ENCODE assay signal across 8 cellular contexts in the genomic region with DNA sequence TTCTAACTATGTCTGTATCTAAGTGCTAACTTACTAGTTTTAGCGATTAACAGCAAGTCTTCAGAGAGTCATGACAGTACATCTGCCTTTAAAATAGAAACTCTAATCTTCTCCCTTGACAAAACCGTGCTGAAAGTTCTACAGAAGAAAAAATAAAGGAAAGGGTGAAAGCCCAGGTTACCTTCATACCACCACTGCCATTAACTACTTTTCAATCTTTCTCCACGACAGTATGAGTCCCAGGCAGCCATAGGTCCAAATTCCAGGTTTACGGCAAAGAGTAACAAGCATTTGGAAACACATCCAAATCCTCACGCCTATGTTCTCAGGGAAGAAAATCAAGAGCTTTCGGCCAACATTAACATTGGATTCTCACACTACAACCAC. TPM values are rescaled to one million over a fixed set of nuclear protein-coding genes. Genes with fewer than 3 reads are reported as not detected.
A peak's percentile ranks its signal among the peaks of the same experiment; 100 is the strongest.
DNase-seq lines count a peak whose midpoint lies in the region; ATAC-seq and TF ChIP-seq lines count a peak whose summit lies in the region.

No MANE protein-coding gene starts in this region.

- H3K4me1 Mint-ChIP-seq in CD4-positive, CD25-positive, alpha-beta regulatory T cell = peaks cover 0 to 25% (median 11%) of the 10 kb centered on the region in 4 donors
- peaks cover 20% of the 10 kb centered on the region for H3K4me1 Mint-ChIP-seq in dendritic cell treated with granulocyte-macrophage colony-stimulating factor and Interleukin-4, amounts not matched to agents 40 ng/mL and 50 ng/mL, for 4 days (ENCODE audit: low read depth)
- peaks cover 21% of the 10 kb centered on the region for H3K4me1 Mint-ChIP-seq in neural crest cell

- peaks cover 8% of the 10 kb centered on the region for H3K36me3 ChIP-seq in CD4-positive, CD25-positive, alpha-beta regulatory T cell (ENCODE audit: control insufficient read depth, insufficient read depth, low read length)
- H3K36me3 ChIP-seq in MG63 = peaks cover 37% of the 10 kb centered on the region

- no peaks in the 10 kb centered on the region for H3K27me3 ChIP-seq in CD4-positive, CD25-positive, alpha-beta regulatory T cell (ENCODE audit: control insufficient read depth, insufficient read depth, low read length)
- H3K27me3 ChIP-seq in MG63 = no peaks in the 10 kb centered on the region

- TF ChIP-seq CTCF in neural crest cell (conservative IDR thresholded peaks at IDR 0.05) = no peak

- peaks cover 0 to 1% (median 0%) of the 10 kb centered on the region in 7 donors for H3K9me3 Mint-ChIP-seq in CD4-positive, CD25-positive, alpha-beta regulatory T cell
- no peaks in the 10 kb centered on the region for H3K9me3 Mint-ChIP-seq in dendritic cell treated with granulocyte-macrophage colony-stimulating factor and Interleukin-4, amounts not matched to agents 40 ng/mL and 50 ng/mL, for 4 days
- no peaks in the 10 kb centered on the region for H3K9me3 Mint-ChIP-seq in neural crest cell

- DNase-seq in CD4-positive, CD25-positive, alpha-beta regulatory T cell = no peak
- DNase-seq in MG63 (no peak), neural crest cell (ENCODE audit: low read depth, low spot score) (no peak), ecto neural progenitor cell (ENCODE audit: low spot score) (no peak), germinal center (ENCODE audit: low spot score) (no peak)

- peaks cover 12% of the 10 kb centered on the region for H3K27me3 Mint-ChIP-seq in CD4-positive, CD25-positive, alpha-beta regulatory T cell
- no peaks in the 10 kb centered on the region for H3K27me3 Mint-ChIP-seq in dendritic cell treated with granulocyte-macrophage colony-stimulating factor and Interleukin-4, amounts not matched to agents 40 ng/mL and 50 ng/mL, for 4 days
- no peaks in the 10 kb centered on the region for H3K27me3 Mint-ChIP-seq in neural crest cell (ENCODE audit: low read depth)

- peak overlapping the region; percentile 94 to 100 (median 97) for H3K4me3 Mint-ChIP-seq in CD4-positive, CD25-positive, alpha-beta regulatory T cell
- peak overlapping the region; percentile 99 for H3K4me3 Mint-ChIP-seq in dendritic cell treated with granulocyte-macrophage colony-stimulating factor and Interleukin-4, amounts not matched to agents 40 ng/mL and 50 ng/mL, for 4 days
- peak overlapping the region; percentile 96 for H3K4me3 Mint-ChIP-seq in neural crest cell

- H3K9me3 ChIP-seq in CD4-positive, CD25-positive, alpha-beta regulatory T cell (ENCODE audit: control insufficient read depth in 2 of 2, low read length in 2 of 2) = no peaks in the 10 kb centered on the region
- H3K9me3 ChIP-seq in MG63 = peaks cover 5% of the 10 kb centered on the region; the same call in 1 of the 2 replicates

- peak overlapping the region; percentile 99 for H3K4me3 ChIP-seq in CD4-positive, CD25-positive, alpha-beta regulatory T cell (ENCODE audit: low read depth, low read length)
- peak overlapping the region; percentile 85 for H3K4me3 ChIP-seq in MG63

- intact Hi-C loops in dendritic cell treated with granulocyte-macrophage colony-stimulating factor and Interleukin-4, amounts not matched to agents 40 ng/mL and 50 ng/mL, for 4 days (cut with micrococcal nuclease) = loop anchor here (5.0 kb wide), 1 partner anchor 321 kb away; a partner anchor contains a TSS

- no peak for ATAC-seq in CD4-positive, CD25-positive, alpha-beta regulatory T cell (ENCODE audit: low read depth in 2 of 2)
- no peak for ATAC-seq in GM19351 (IDR thresholded peaks at IDR 0.05; ENCODE audit: unreplicated experiment)
- no peak for ATAC-seq in esophagus mucosa

- H3K4me1 ChIP-seq in CD4-positive, CD25-positive, alpha-beta regulatory T cell (ENCODE audit: control insufficient read depth, insufficient read depth, low read length, poor library complexity, severe bottlenecking) = peaks cover 16% of the 10 kb centered on the region

- peaks cover 4% of the 10 kb centered on the region for H3K36me3 Mint-ChIP-seq in CD4-positive, CD25-positive, alpha-beta regulatory T cell
- H3K36me3 Mint-ChIP-seq in dendritic cell treated with granulocyte-macrophage colony-stimulating factor and Interleukin-4, amounts not matched to agents 40 ng/mL and 50 ng/mL, for 4 days (ENCODE audit: low read depth) = peaks cover 26% of the 10 kb centered on the region
- peaks cover 3% of the 10 kb centered on the region for H3K36me3 Mint-ChIP-seq in neural crest cell (ENCODE audit: low read depth)

- peak overlapping the region; percentile 98 for H3K27ac Mint-ChIP-seq in CD4-positive, CD25-positive, alpha-beta regulatory T cell
- H3K27ac Mint-ChIP-seq in dendritic cell treated with granulocyte-macrophage colony-stimulating factor and Interleukin-4, amounts not matched to agents 40 ng/mL and 50 ng/mL, for 4 days = peak overlapping the region; percentile 95
- H3K27ac Mint-ChIP-seq in neural crest cell (ENCODE audit: unreplicated experiment) = peak overlapping the region; percentile 99

- H3K27ac ChIP-seq in CD4-positive, CD25-positive, alpha-beta regulatory T cell (ENCODE audit: insufficient read depth, low read length, poor library complexity, severe bottlenecking) = peak overlapping the region; percentile 86

RNA-seq across cellular contexts. Expression of a gene that starts 12.4 kb away (rescaled TPM):
- not detected for total RNA-seq in CD4-positive, CD25-positive, alpha-beta regulatory T cell
- polyA plus RNA-seq in CD4-positive, CD25-positive, alpha-beta regulatory T cell = not detected
- not detected in 2 replicates for total RNA-seq in MG63 (2014; rRNA removed; shearing (Covaris generic); ENCODE audit: low replicate concordance)
- total RNA-seq in neural crest cell = not detected in 2 replicates
- not detected for total RNA-seq in esophagus mucosa
